ENCODE assay signal across 15 cellular contexts in the genomic region with DNA sequence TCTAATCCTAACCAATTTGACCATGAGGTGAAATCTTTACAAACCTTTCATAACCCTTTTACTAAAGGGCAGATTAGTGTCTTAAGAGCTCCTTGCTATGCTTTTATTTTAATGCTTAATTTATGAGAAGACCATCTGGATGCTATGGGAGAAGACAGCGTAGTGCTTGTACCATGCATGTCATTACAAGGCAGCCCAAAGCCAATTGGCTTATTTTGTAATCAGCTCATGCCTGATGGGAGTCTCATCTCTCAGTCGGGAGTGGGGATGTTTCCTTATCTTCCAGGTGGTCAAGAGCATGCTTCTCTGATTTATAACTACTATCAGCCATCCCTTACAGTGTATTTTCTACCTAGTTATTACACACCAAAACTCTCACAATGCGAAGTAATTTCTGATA.
"Had no signal": no experiment of that assay in that cellular context is flagged by ENCODE, and none has a peak within 500 bp of the region (broad histone marks: within the 10 kb centered on the region; RNA-seq: fewer than 3 reads in every experiment).

No MANE protein-coding gene starts in this region.

- H3K27me3 ChIP-seq: gastrocnemius medialis, ovary, testis, tibial nerve, upper lobe of right lung, vagina had no signal

- H3K4me3 ChIP-seq: gastrocnemius medialis, mucosa of descending colon, ovary, smooth muscle cell, testis, tibial nerve, upper lobe of right lung, vagina had no signal

- H3K4me2 ChIP-seq: smooth muscle cell had no signal

- H3K36me3 ChIP-seq: gastrocnemius medialis, ovary, tibial nerve, upper lobe of right lung, vagina had no signal

- ATAC-seq: gastrocnemius medialis; left lobe of liver; mucosa of descending colon; naive thymus-derived CD8-positive, alpha-beta T cell; right cardiac atrium; stimulated activated naive CD8-positive, alpha-beta T cell treated with anti-CD3 and anti-CD28 coated beads, Interleukin-15, amount 100 ng/mL, for 72 hours; upper lobe of right lung had no signal

- H3K4me1 ChIP-seq: testis, upper lobe of right lung had no signal

- DNase-seq: effector memory CD4-positive, alpha-beta T cell; gastrocnemius medialis; islet precursor cell; mucosa of descending colon; naive thymus-derived CD8-positive, alpha-beta T cell; ovary; right cardiac atrium; stimulated activated CD4-positive, alpha-beta T cell treated with anti-CD3 and anti-CD28 coated beads, Interleukin-2, amount 100 ng/mL, for 48 hours; stimulated activated naive CD8-positive, alpha-beta T cell treated with anti-CD3 and anti-CD28 coated beads, Interleukin-15, amount 100 ng/mL, for 72 hours; testis; upper lobe of right lung had no signal

- H3K9me3 ChIP-seq: gastrocnemius medialis, mucosa of descending colon, ovary, testis, tibial nerve, upper lobe of right lung, vagina had no signal

- H3K27ac ChIP-seq: gastrocnemius medialis, ovary, testis, tibial nerve, upper lobe of right lung, vagina had no signal
